In the genomic region with DNA sequence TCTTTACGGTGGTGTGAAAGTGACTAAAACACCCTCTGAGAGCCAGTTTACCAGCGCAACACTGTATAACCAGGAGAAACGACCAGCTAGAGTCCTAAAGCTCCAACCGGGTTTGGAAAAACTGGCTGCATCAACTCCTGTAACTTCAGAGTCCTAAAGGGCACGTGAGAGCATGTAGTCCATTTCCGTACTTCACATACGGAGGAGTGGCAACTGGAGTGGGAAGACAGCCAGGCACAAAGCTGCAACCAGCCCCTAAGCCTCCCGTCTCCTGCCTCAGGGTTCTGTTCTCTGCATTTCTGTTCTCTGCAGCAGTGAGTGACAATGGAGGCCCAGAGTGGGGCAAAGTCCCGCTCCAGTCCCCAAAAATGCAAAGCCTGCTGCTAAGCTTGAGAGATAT, we compare ENCODE assay signal across 39 cellular contexts. TPM values are rescaled to one million over a fixed set of nuclear protein-coding genes. Genes with fewer than 3 reads are reported as not detected.
"Had no signal": no experiment of that assay in that cellular context is flagged by ENCODE, and none has a peak within 500 bp of the region (broad histone marks: within the 10 kb centered on the region; RNA-seq: fewer than 3 reads in every experiment).

No MANE protein-coding gene starts in this region.

- H3K27ac ChIP-seq: ascending aorta, cardiac muscle cell, VCaP had no signal

- H3K36me3 ChIP-seq: ascending aorta, cardiac muscle cell had no signal

- H3K27ac Mint-ChIP-seq: activated B cell treated with CpG ODN at 0.5 μM for 24 hours; activated CD4-positive, alpha-beta memory T cell treated with anti-CD3 and anti-CD28 coated beads for 36 hours; activated CD4-positive, alpha-beta T cell treated with anti-CD3 and anti-CD28 coated beads, Interleukin-2, amount 10 ng/mL, durations not matched to agents 24 days and 14 days; activated CD8-positive, alpha-beta T cell treated with anti-CD3 and anti-CD28 coated beads for 36 hours; activated naive CD4-positive, alpha-beta T cell treated with anti-CD3 and anti-CD28 coated beads for 36 hours; activated naive CD4-positive, alpha-beta T cell treated with anti-CD3 and anti-CD28 coated beads, Interleukin-2, amount 50 U/mL, for 72 hours; activated naive CD8-positive, alpha-beta T cell treated with anti-CD3 and anti-CD28 coated beads for 36 hours; activated T-cell treated with anti-CD3 and anti-CD28 coated beads, Interleukin-2, amount 50 U/mL, for 72 hours; activated T-helper 1 cell treated with anti-CD3 and anti-CD28 coated beads, Interleukin-12 subunit alpha, Interleukin-12 subunit beta, Interleukin-2, Interleukin-4 antibody, amounts not matched to agents 30 ng/mL and 10 ng/mL and 1 ng/mL, durations not matched to agents 14 hours and 24 hours and 36 hours; activated T-helper 17 cell treated with anti-CD3 and anti-CD28 coated beads, Interleukin-2, amount 50 U/mL, for 72 hours; brain; T-helper 1 cell treated with Interleukin-12 subunit alpha and Interleukin-12 subunit beta and Interleukin-4 antibody, amounts not matched to agents 30 μg/mL and 1 μg/mL, for 36 hours; T-helper 2 cell treated with Interferon-gamma antibody and Interleukin-4, amounts not matched to agents 5 μg/mL and 100 μg/mL, for 36 hours had no signal

- H3K4me1 ChIP-seq: ascending aorta had no signal

- H3K9me3 ChIP-seq: ascending aorta had no signal

- DNase-seq: activated B cell treated with CpG ODN at 0.5 μM for 24 hours; activated CD4-positive, alpha-beta memory T cell treated with anti-CD3 and anti-CD28 coated beads for 36 hours; activated CD4-positive, alpha-beta T cell treated with anti-CD3 and anti-CD28 coated beads for 4 hours; activated CD4-positive, alpha-beta T cell treated with anti-CD3 and anti-CD28 coated beads, Interleukin-2, amount 10 ng/mL, durations not matched to agents 24 days and 14 days; activated CD4-positive, alpha-beta T cell treated with anti-CD3 and anti-CD28 coated beads, Interleukin-2, amount 50 U/mL, for 1 hour; activated CD4-positive, alpha-beta T cell treated with anti-CD3 and anti-CD28 coated beads, Interleukin-2, amount 50 U/mL, for 4 hours; activated CD4-positive, CD25-positive, alpha-beta regulatory T cell treated with anti-CD3 and anti-CD28 coated beads, Interleukin-2, amount 50 U/mL, for 72 hours; activated CD8-positive, alpha-beta memory T cell treated with anti-CD3 and anti-CD28 coated beads, Interleukin-2, amount 50 U/mL, for 4 hours; activated CD8-positive, alpha-beta T cell treated with anti-CD3 and anti-CD28 coated beads for 36 hours; activated effector memory CD4-positive, alpha-beta T cell treated with anti-CD3 and anti-CD28 coated beads, Interleukin-2, amount 50 U/mL, for 16 hours; activated gamma-delta T cell treated with Interleukin-2 at 50 U/mL for 16 hours; activated naive CD4-positive, alpha-beta T cell; activated naive CD4-positive, alpha-beta T cell treated with anti-CD3 and anti-CD28 coated beads for 36 hours; activated naive CD4-positive, alpha-beta T cell treated with anti-CD3 and anti-CD28 coated beads, Interleukin-2, amount 50 U/mL, for 16 hours; activated naive CD8-positive, alpha-beta T cell treated with anti-CD3 and anti-CD28 coated beads for 36 hours; activated T-cell treated with anti-CD3 and anti-CD28 coated beads for 4 hours; activated T-cell treated with anti-CD3 and anti-CD28 coated beads, Interleukin-2, amount 50 U/mL, for 1 hour; activated T-cell treated with anti-CD3 and anti-CD28 coated beads, Interleukin-2, amount 50 U/mL, for 4 hours; activated T-cell treated with anti-CD3 and anti-CD28 coated beads, Interleukin-2, amount 50 U/mL, for 72 hours; amygdala; anterior cingulate cortex; caudate nucleus; cerebellar nuclear complex; T-helper 1 cell; T-helper 2 cell; T-helper 9 cell had no signal

- ATAC-seq: activated CD8-positive, alpha-beta T cell treated with anti-CD3 and anti-CD28 coated beads for 36 hours; activated naive CD4-positive, alpha-beta T cell treated with anti-CD3 and anti-CD28 coated beads, Interleukin-2, amount 50 U/mL, for 72 hours; activated T-cell treated with anti-CD3 and anti-CD28 coated beads, Interleukin-2, amount 50 U/mL, for 4 hours; activated T-cell treated with anti-CD3 and anti-CD28 coated beads, Interleukin-2, amount 50 U/mL, for 72 hours; activated T-helper 17 cell treated with anti-CD3 and anti-CD28 coated beads, Interleukin-2, amount 50 U/mL, for 72 hours had no signal

- H3K4me3 Mint-ChIP-seq: activated B cell treated with CpG ODN at 0.5 μM for 24 hours; activated CD4-positive, alpha-beta memory T cell treated with anti-CD3 and anti-CD28 coated beads for 36 hours; activated CD4-positive, alpha-beta T cell treated with anti-CD3 and anti-CD28 coated beads, Interleukin-2, amount 10 ng/mL, durations not matched to agents 24 days and 14 days; activated CD8-positive, alpha-beta T cell treated with anti-CD3 and anti-CD28 coated beads for 36 hours; activated naive CD4-positive, alpha-beta T cell treated with anti-CD3 and anti-CD28 coated beads for 36 hours; activated naive CD8-positive, alpha-beta T cell treated with anti-CD3 and anti-CD28 coated beads for 36 hours; activated T-cell treated with anti-CD3 and anti-CD28 coated beads, Interleukin-2, amount 50 U/mL, for 4 hours; activated T-cell treated with anti-CD3 and anti-CD28 coated beads, Interleukin-2, amount 50 U/mL, for 72 hours; activated T-helper 1 cell treated with anti-CD3 and anti-CD28 coated beads, Interleukin-12 subunit alpha, Interleukin-12 subunit beta, Interleukin-2, Interleukin-4 antibody, amounts not matched to agents 30 ng/mL and 10 ng/mL and 1 ng/mL, durations not matched to agents 14 hours and 24 hours and 36 hours; activated T-helper 17 cell treated with anti-CD3 and anti-CD28 coated beads, Interleukin-2, amount 50 U/mL, for 72 hours; brain; central memory CD8-positive, alpha-beta T cell; T-helper 1 cell treated with Interleukin-12 subunit alpha and Interleukin-12 subunit beta and Interleukin-4 antibody, amounts not matched to agents 30 μg/mL and 1 μg/mL, for 36 hours; T-helper 2 cell treated with Interferon-gamma antibody and Interleukin-4, amounts not matched to agents 5 μg/mL and 100 μg/mL, for 36 hours had no signal

- H3K27me3 ChIP-seq: ascending aorta, cardiac muscle cell had no signal

- H3K4me3 ChIP-seq: ascending aorta, cardiac muscle cell had no signal

- FAIRE-seq: TTC549 had no signal

- H3K36me3 Mint-ChIP-seq: activated CD4-positive, alpha-beta memory T cell treated with anti-CD3 and anti-CD28 coated beads for 36 hours; activated naive CD4-positive, alpha-beta T cell treated with anti-CD3 and anti-CD28 coated beads, Interleukin-2, amount 50 U/mL, for 72 hours; activated naive CD8-positive, alpha-beta T cell treated with anti-CD3 and anti-CD28 coated beads for 36 hours; brain had no signal

- H3K9me3 Mint-ChIP-seq: activated B cell treated with CpG ODN at 0.5 μM for 24 hours; activated CD4-positive, alpha-beta memory T cell treated with anti-CD3 and anti-CD28 coated beads for 36 hours; activated CD4-positive, alpha-beta T cell treated with anti-CD3 and anti-CD28 coated beads, Interleukin-2, amount 10 ng/mL, durations not matched to agents 24 days and 14 days; activated CD8-positive, alpha-beta T cell treated with anti-CD3 and anti-CD28 coated beads for 36 hours; activated naive CD4-positive, alpha-beta T cell treated with anti-CD3 and anti-CD28 coated beads for 36 hours; activated naive CD4-positive, alpha-beta T cell treated with anti-CD3 and anti-CD28 coated beads, Interleukin-2, amount 50 U/mL, for 72 hours; activated naive CD8-positive, alpha-beta T cell treated with anti-CD3 and anti-CD28 coated beads for 36 hours; activated T-cell treated with anti-CD3 and anti-CD28 coated beads, Interleukin-2, amount 50 U/mL, for 4 hours; activated T-cell treated with anti-CD3 and anti-CD28 coated beads, Interleukin-2, amount 50 U/mL, for 72 hours; activated T-helper 1 cell treated with anti-CD3 and anti-CD28 coated beads, Interleukin-12 subunit alpha, Interleukin-12 subunit beta, Interleukin-2, Interleukin-4 antibody, amounts not matched to agents 30 ng/mL and 10 ng/mL and 1 ng/mL, durations not matched to agents 14 hours and 24 hours and 36 hours; activated T-helper 17 cell treated with anti-CD3 and anti-CD28 coated beads, Interleukin-2, amount 50 U/mL, for 72 hours; central memory CD8-positive, alpha-beta T cell; T-helper 1 cell treated with Interleukin-12 subunit alpha and Interleukin-12 subunit beta and Interleukin-4 antibody, amounts not matched to agents 30 μg/mL and 1 μg/mL, for 36 hours; T-helper 2 cell treated with Interferon-gamma antibody and Interleukin-4, amounts not matched to agents 5 μg/mL and 100 μg/mL, for 36 hours had no signal

- H3K4me1 Mint-ChIP-seq: activated B cell treated with CpG ODN at 0.5 μM for 24 hours; activated CD4-positive, alpha-beta T cell treated with anti-CD3 and anti-CD28 coated beads, Interleukin-2, amount 10 ng/mL, durations not matched to agents 24 days and 14 days; activated naive CD8-positive, alpha-beta T cell treated with anti-CD3 and anti-CD28 coated beads for 36 hours; activated T-helper 17 cell treated with anti-CD3 and anti-CD28 coated beads, Interleukin-2, amount 50 U/mL, for 72 hours; brain; central memory CD8-positive, alpha-beta T cell had no signal

RNA-seq across cellular contexts. Expression of a gene that starts 19.2 kb away (rescaled TPM):
- total RNA-seq: activated B cell treated with CpG ODN at 0.5 μM for 24 hours; activated CD4-positive, alpha-beta memory T cell treated with anti-CD3 and anti-CD28 coated beads for 36 hours; activated CD4-positive, alpha-beta T cell treated with anti-CD3 and anti-CD28 coated beads, Interleukin-2, amount 10 ng/mL, durations not matched to agents 24 days and 14 days; activated CD8-positive, alpha-beta memory T cell treated with anti-CD3 and anti-CD28 coated beads for 36 hours; activated CD8-positive, alpha-beta T cell treated with anti-CD3 and anti-CD28 coated beads for 36 hours; activated naive CD4-positive, alpha-beta T cell treated with anti-CD3 and anti-CD28 coated beads for 36 hours; activated naive CD4-positive, alpha-beta T cell treated with anti-CD3 and anti-CD28 coated beads, Interleukin-2, amount 50 U/mL, for 72 hours; activated naive CD8-positive, alpha-beta T cell treated with anti-CD3 and anti-CD28 coated beads for 36 hours; activated T-cell treated with anti-CD3 and anti-CD28 coated beads, Interleukin-2, amount 50 U/mL, for 4 hours; activated T-cell treated with anti-CD3 and anti-CD28 coated beads, Interleukin-2, amount 50 U/mL, for 72 hours; activated T-helper 1 cell treated with anti-CD3 and anti-CD28 coated beads, Interleukin-12 subunit alpha, Interleukin-12 subunit beta, Interleukin-2, Interleukin-4 antibody, amounts not matched to agents 30 ng/mL and 10 ng/mL and 1 ng/mL, durations not matched to agents 14 hours and 24 hours and 36 hours; activated T-helper 17 cell treated with anti-CD3 and anti-CD28 coated beads, Interleukin-2, amount 50 U/mL, for 72 hours; ascending aorta; bronchial epithelial cell; cardiac muscle cell had no signal
- polyA plus RNA-seq: cardiac muscle cell had no signal

RNA-seq across cellular contexts. Expression of a gene that starts 36.3 kb away (rescaled TPM):
- total RNA-seq: activated CD4-positive, alpha-beta memory T cell treated with anti-CD3 and anti-CD28 coated beads for 36 hours; activated CD8-positive, alpha-beta memory T cell treated with anti-CD3 and anti-CD28 coated beads for 36 hours; activated CD8-positive, alpha-beta T cell treated with anti-CD3 and anti-CD28 coated beads for 36 hours; activated naive CD4-positive, alpha-beta T cell treated with anti-CD3 and anti-CD28 coated beads for 36 hours; activated naive CD8-positive, alpha-beta T cell treated with anti-CD3 and anti-CD28 coated beads for 36 hours; activated T-cell treated with anti-CD3 and anti-CD28 coated beads, Interleukin-2, amount 50 U/mL, for 4 hours; activated T-helper 1 cell treated with anti-CD3 and anti-CD28 coated beads, Interleukin-12 subunit alpha, Interleukin-12 subunit beta, Interleukin-2, Interleukin-4 antibody, amounts not matched to agents 30 ng/mL and 10 ng/mL and 1 ng/mL, durations not matched to agents 14 hours and 24 hours and 36 hours; ascending aorta; bronchial epithelial cell; cardiac muscle cell had no signal
- polyA plus RNA-seq: cardiac muscle cell had no signal

RNA-seq across cellular contexts. Expression of a gene that starts 56.4 kb away (rescaled TPM):
- total RNA-seq: cardiac muscle cell had no signal
- polyA plus RNA-seq: cardiac muscle cell had no signal
